ENCODE assay signal across 8 cellular contexts in genomic region chr11:12693075-12693473, GRCh38. TPM values are rescaled to one million over a fixed set of nuclear protein-coding genes. Genes with fewer than 3 reads are reported as not detected.
DNase-seq lines count a peak whose midpoint lies in the region; ATAC-seq and TF ChIP-seq lines count a peak whose summit lies in the region.

No MANE protein-coding gene starts in this region.

- no peak for TF ChIP-seq EP300 in stomach (IDR thresholded peaks at IDR 0.05)

- DNase-seq in NCI-H69 (lab: John Stamatoyannopoulos, UW): peak; percentile 64
- peak; percentile 37 to 63 for DNase-seq in cardiac fibroblast (ENCODE audit: low read depth in 2 of 2)
- no peak for DNase-seq in left lung
- no peak for DNase-seq in stomach
- DNase-seq in NOMO-1 (lab: John Stamatoyannopoulos, UW; ENCODE audit: unreplicated experiment in 2 of 2): no peak
- no peak for DNase-seq in NCI-H1092 treated with DMSO at 0.1 percent for 48 hours (lab: John Stamatoyannopoulos, UW)
- DNase-seq in activated effector memory CD4-positive, alpha-beta T cell treated with Interleukin-2 at 50 U/mL for 16 hours: no peak

- peak overlapping the region in 1 of 2 donors; percentile 22 for H3K4me3 ChIP-seq in cardiac fibroblast (replicated peaks in 1 of 2; ENCODE audit: low read depth in 2 of 2, low read length in 2 of 2)
- H3K4me3 ChIP-seq in left lung: no peak overlapping the region
- peak overlapping the region in 2 of 4 donors; percentile 4 to 7 for H3K4me3 ChIP-seq in stomach

- H3K36me3 ChIP-seq in left lung: no peaks in the 10 kb centered on the region
- H3K36me3 ChIP-seq in stomach: no peaks in the 10 kb centered on the region

- H3K9me3 ChIP-seq in left lung: no peaks in the 10 kb centered on the region
- H3K9me3 ChIP-seq in stomach: no peaks in the 10 kb centered on the region

- peaks cover 29 to 45% of the 10 kb centered on the region in 2 donors for H3K4me1 ChIP-seq in left lung
- peaks cover 42 to 89% (median 73%) of the 10 kb centered on the region in 4 donors for H3K4me1 ChIP-seq in stomach

- no peak for TF ChIP-seq CTCF in cardiac fibroblast (IDR thresholded peaks at IDR 0.05; ENCODE audit: low read depth, low read length)
- no peak for TF ChIP-seq CTCF in left lung (IDR thresholded peaks at IDR 0.05)
- no peak for TF ChIP-seq CTCF in stomach (IDR thresholded peaks at IDR 0.05)

- peak; percentile 5 for ATAC-seq in left lung
- ATAC-seq in GM18870 (IDR thresholded peaks at IDR 0.05; ENCODE audit: unreplicated experiment): no peak

- H3K27me3 ChIP-seq in left lung (peaks cover 0 to 38% of the 10 kb centered on the region in 2 donors), stomach (no peaks in the 10 kb centered on the region)

- H3K27ac ChIP-seq in left lung (peak overlapping the region; percentile 81 to 85), stomach (peak overlapping the region; percentile 76 to 94 (median 88))

- WGBS in stomach, 5 donors: 43 to 63% (median 54%) methylated on average over 5 of the region's 5 CpGs

- no peak for TF ChIP-seq POLR2A in stomach (IDR thresholded peaks at IDR 0.05)

- intact Hi-C loops in left lung (cut with DNase I) (no loop called here), stomach (cut with DNase I; ENCODE audit: low total_unique reads) (no loop called here)

RNA-seq across cellular contexts. Expression of gene TEAD1, which starts 18.9 kb away (rescaled TPM):
- 10 to 100 TPM; 58.1 to 87.3 TPM for total RNA-seq in left lung
- 100 to 1,000 TPM in 1 of 5 donors, 10 to 100 TPM in 4; 52.5 to 133 (median 85.0) TPM for total RNA-seq in stomach
- polyA plus RNA-seq in stomach: 10 to 100 TPM in 1 of 3 donors, 1 to 10 TPM in 2; 4.9 to 13.1 (median 8.4) TPM

Comparison
In these comparisons a context has a peak if more than half of its experiments do, and no peak if none do; other contexts are left out.
1. DNase-seq: peak in NCI-H69 (single experiment) and cardiac fibroblast (2 of 2); none in left lung (0 of 2), stomach (single experiment), NOMO-1 (0 of 2), NCI-H1092 treated with DMSO at 0.1 percent for 48 hours (single experiment) and activated effector memory CD4-positive, alpha-beta T cell treated with Interleukin-2 at 50 U/mL for 16 hours (single experiment).